ENCODE assay signal across 29 cellular contexts in genomic region chr5:127027539-127027938, GRCh38. TPM values are rescaled to one million over a fixed set of nuclear protein-coding genes. Genes with fewer than 3 reads are reported as not detected.
"Had no signal": no experiment of that assay in that cellular context is flagged by ENCODE, and none has a peak within 500 bp of the region (broad histone marks: within the 10 kb centered on the region; RNA-seq: fewer than 3 reads in every experiment).

No MANE protein-coding gene starts in this region.

- H3K27ac ChIP-seq: adrenal gland, ascending aorta, breast epithelium, thyroid gland, upper lobe of right lung had no signal

- H3K9me3 Mint-ChIP-seq: activated B cell treated with CpG ODN at 0.5 μM for 24 hours; activated naive CD4-positive, alpha-beta T cell treated with anti-CD3 and anti-CD28 coated beads, Interleukin-2, amount 50 U/mL, for 72 hours; activated T-cell treated with anti-CD3 and anti-CD28 coated beads, Interleukin-2, amount 50 U/mL, for 24 hours; activated T-helper 17 cell treated with anti-CD3 and anti-CD28 coated beads, Interleukin-2, amount 50 U/mL, for 72 hours; central memory CD8-positive, alpha-beta T cell had no signal

- H3K4me1 ChIP-seq: breast epithelium, upper lobe of right lung had no signal

- H3K4me3 Mint-ChIP-seq: activated B cell treated with CpG ODN at 0.5 μM for 24 hours; activated CD4-positive, alpha-beta T cell treated with anti-CD3 and anti-CD28 coated beads for 36 hours; activated T-cell treated with anti-CD3 and anti-CD28 coated beads, Interleukin-2, amount 50 U/mL, for 24 hours; activated T-helper 17 cell treated with anti-CD3 and anti-CD28 coated beads, Interleukin-2, amount 50 U/mL, for 72 hours; central memory CD8-positive, alpha-beta T cell; T-helper 17 cell had no signal

- FAIRE-seq: colon had no signal

- H3K36me3 ChIP-seq: adrenal gland, ascending aorta, breast epithelium, heart right ventricle, thyroid gland, upper lobe of right lung had no signal

- H3K9me3 ChIP-seq: adrenal gland, ascending aorta, breast epithelium, heart right ventricle, thyroid gland, upper lobe of right lung had no signal

- H3K4me3 ChIP-seq: adrenal gland, ascending aorta, breast epithelium, thyroid gland, upper lobe of right lung had no signal

- H3K27me3 Mint-ChIP-seq: activated B cell treated with CpG ODN at 0.5 μM for 24 hours; activated CD4-positive, alpha-beta T cell treated with anti-CD3 and anti-CD28 coated beads for 36 hours had no signal

- DNase-seq: activated B cell treated with CpG ODN at 0.5 μM for 24 hours; activated CD4-positive, alpha-beta T cell treated with anti-CD3 and anti-CD28 coated beads for 36 hours; activated CD4-positive, alpha-beta T cell treated with anti-CD3 and anti-CD28 coated beads, Interleukin-2, amount 50 U/mL, for 4 hours; activated CD8-positive, alpha-beta memory T cell treated with anti-CD3 and anti-CD28 coated beads for 24 hours; activated CD8-positive, alpha-beta memory T cell treated with anti-CD3 and anti-CD28 coated beads, Interleukin-2, amount 50 U/mL, for 4 hours; activated T-cell treated with anti-CD3 and anti-CD28 coated beads, Interleukin-2, amount 50 U/mL, for 24 hours; adrenal gland; foreskin fibroblast; heart right ventricle; islet precursor cell; left cardiac atrium; mesenchymal stem cell; occipital lobe; posterior cingulate gyrus; stimulated activated CD4-positive, alpha-beta T cell treated with anti-CD3 and anti-CD28 coated beads, Interleukin-2, amount 100 ng/mL, for 48 hours; stimulated activated CD8-positive, alpha-beta memory T cell treated with anti-CD3 and anti-CD28 coated beads, Interleukin-4, amount 100 ng/mL, for 48 hours; stimulated activated naive CD4-positive, alpha-beta T cell; T-helper 17 cell; thyroid gland; upper lobe of right lung had no signal

- ATAC-seq: activated CD4-positive, alpha-beta T cell treated with anti-CD3 and anti-CD28 coated beads for 36 hours; activated naive CD4-positive, alpha-beta T cell treated with anti-CD3 and anti-CD28 coated beads, Interleukin-2, amount 50 U/mL, for 72 hours; activated T-helper 17 cell treated with anti-CD3 and anti-CD28 coated beads, Interleukin-2, amount 50 U/mL, for 72 hours; heart right ventricle; left cardiac atrium; sciatic nerve; T-helper 17 cell; upper lobe of right lung had no signal

- H3K27me3 ChIP-seq: adrenal gland, ascending aorta, breast epithelium, thyroid gland, upper lobe of right lung had no signal

- H3K27ac Mint-ChIP-seq: activated B cell treated with CpG ODN at 0.5 μM for 24 hours; activated CD4-positive, alpha-beta T cell treated with anti-CD3 and anti-CD28 coated beads for 36 hours; activated naive CD4-positive, alpha-beta T cell treated with anti-CD3 and anti-CD28 coated beads, Interleukin-2, amount 50 U/mL, for 72 hours; activated T-cell treated with anti-CD3 and anti-CD28 coated beads, Interleukin-2, amount 50 U/mL, for 24 hours; activated T-helper 17 cell treated with anti-CD3 and anti-CD28 coated beads, Interleukin-2, amount 50 U/mL, for 72 hours; T-helper 17 cell had no signal

RNA-seq across cellular contexts. Expression of gene C5orf63, which starts 45.8 kb away (rescaled TPM):
- total RNA-seq: ascending aorta, smooth muscle cell had no signal
- polyA plus RNA-seq: neural cell had no signal
